In genomic region chr9:112073651-112074050, GRCh38 we compare ENCODE assay signal across 7 cellular contexts.
DNase-seq lines count a peak whose midpoint lies in the region; ATAC-seq, FAIRE-seq and TF ChIP-seq lines count a peak whose summit lies in the region.
"Not testable (repeated sequence)": the region's sequence is repeated elsewhere in the genome, so short reads cannot be mapped to it uniquely, and the experiment has no call there.

No MANE protein-coding gene starts in this region.

- ATAC-seq in SK-N-SH treated with all-trans-retinoic acid at 6 μM for 48 hours; body of pancreas; right lobe of liver; pancreas; stimulated activated naive B cell treated with anti-CD40 and anti-IgM and Interleukin-4, amounts not matched to agents 10 μg/mL and 1 μg/mL and 100 μg/mL, for 72 hours (replicated peaks): not testable (repeated sequence)

- peak overlapping the region; percentile 29 for H3K9ac ChIP-seq in fibroblast of lung (ENCODE audit: insufficient read depth, low read length)

- peak overlapping the region; percentile 98 for H3K27ac Mint-ChIP-seq in stimulated activated naive B cell treated with anti-CD40 and anti-IgM and Interleukin-4, amounts not matched to agents 10 μg/mL and 1 μg/mL and 100 μg/mL, for 72 hours

- H3K4me1 ChIP-seq in body of pancreas = peaks cover 30% of the 10 kb centered on the region
- peaks cover 14% of the 10 kb centered on the region for H3K4me1 ChIP-seq in fibroblast of lung (ENCODE audit: control insufficient read depth, extremely low read depth, insufficient read depth, low read length)
- H3K4me1 ChIP-seq in right lobe of liver = not testable (repeated sequence)
- peaks cover 0 to 18% (median 0%) of the 10 kb centered on the region in 3 donors for H3K4me1 ChIP-seq in pancreas

- intact Hi-C loops in body of pancreas (cut with DNase I) = not testable (repeated sequence)
- intact Hi-C loops in right lobe of liver (cut with DNase I) (loop anchor here in 1 of 2 donors (10.0 kb wide), 1 partner anchor 309 kb away; no protein-coding TSS in a partner anchor), pancreas (cut with DNase I) (loop anchor here in 2 of 3 donors (10.0 kb wide), 3 partner anchors 49 to 319 kb away; no protein-coding TSS in a partner anchor)

- not testable (repeated sequence) for H3K27me3 ChIP-seq in body of pancreas; fibroblast of lung (ENCODE audit: control insufficient read depth, insufficient read depth, low read length); right lobe of liver; pancreas

- H3K9me3 Mint-ChIP-seq in stimulated activated naive B cell treated with anti-CD40 and anti-IgM and Interleukin-4, amounts not matched to agents 10 μg/mL and 1 μg/mL and 100 μg/mL, for 72 hours = not testable (repeated sequence)

- peaks cover 52 to 89% of the 10 kb centered on the region in 2 donors for H3K4me1 Mint-ChIP-seq in stimulated activated naive B cell treated with anti-CD40 and anti-IgM and Interleukin-4, amounts not matched to agents 10 μg/mL and 1 μg/mL and 100 μg/mL, for 72 hours

- peak overlapping the region in 3 of 4 donors; percentile 9 to 60 (median 36) for H3K27ac ChIP-seq in body of pancreas
- peak overlapping the region; percentile 94 for H3K27ac ChIP-seq in fibroblast of lung (ENCODE audit: insufficient read depth, low read length)
- peak overlapping the region; percentile 6 to 74 (median 67) for H3K27ac ChIP-seq in right lobe of liver
- H3K27ac ChIP-seq in pancreas = peak overlapping the region in 3 of 4 donors; percentile 22 to 72 (median 70)

- H3K4me2 ChIP-seq in fibroblast of lung (ENCODE audit: extremely low read depth, insufficient read depth, low read length) = not testable (repeated sequence)

- not testable (repeated sequence) for FAIRE-seq in pancreas (lab: Jason Lieb, UNC)

- H3K27me3 Mint-ChIP-seq in stimulated activated naive B cell treated with anti-CD40 and anti-IgM and Interleukin-4, amounts not matched to agents 10 μg/mL and 1 μg/mL and 100 μg/mL, for 72 hours = not testable (repeated sequence)

- not testable (repeated sequence) for H4K20me1 ChIP-seq in fibroblast of lung (ENCODE audit: control insufficient read depth, extremely low read depth, insufficient read depth, low read length)

- not testable (repeated sequence) for TF ChIP-seq CTCF in body of pancreas (IDR thresholded peaks at IDR 0.05); fibroblast of lung (conservative IDR thresholded peaks at IDR 0.05 in 1 of 2, IDR thresholded peaks at IDR 0.05 in 1 of 2; ENCODE audit: low read depth in 1 of 2, low read length in 2 of 2); right lobe of liver (IDR thresholded peaks at IDR 0.05); pancreas (IDR thresholded peaks at IDR 0.05)

- H3K79me2 ChIP-seq in fibroblast of lung (ENCODE audit: control insufficient read depth, insufficient read depth, low read length) = not testable (repeated sequence)

- H3K4me3 ChIP-seq in body of pancreas; fibroblast of lung (replicated peaks in 1 of 4; ENCODE audit: control extremely low read depth in 1 of 4, insufficient read depth in 1 of 4, low read depth in 3 of 4, low read length in 4 of 4); right lobe of liver; pancreas: not testable (repeated sequence)

- TF ChIP-seq POLR2A in body of pancreas (IDR thresholded peaks at IDR 0.05); right lobe of liver (IDR thresholded peaks at IDR 0.05): not testable (repeated sequence)

- not testable (repeated sequence) for H2AFZ ChIP-seq in fibroblast of lung (ENCODE audit: low read length)

- not testable (repeated sequence) for H3K9me3 ChIP-seq in body of pancreas; fibroblast of lung (ENCODE audit: control insufficient read depth, insufficient read depth, low read depth, low read length); right lobe of liver; pancreas

- H3K36me3 ChIP-seq in body of pancreas (replicated peaks in 1 of 2; ENCODE audit: insufficient read depth in 1 of 2, low read depth in 2 of 2); fibroblast of lung (ENCODE audit: control insufficient read depth, insufficient read depth, low read length); right lobe of liver; pancreas: not testable (repeated sequence)

- peak overlapping the region; percentile 4 to 26 for H3K4me3 Mint-ChIP-seq in stimulated activated naive B cell treated with anti-CD40 and anti-IgM and Interleukin-4, amounts not matched to agents 10 μg/mL and 1 μg/mL and 100 μg/mL, for 72 hours

- WGBS in body of pancreas, 2 donors = 88 to 91% methylated on average over 8 of the region's 8 CpGs
- 65% methylated on average over 7 of the region's 8 CpGs for WGBS in right lobe of liver (ENCODE audit: insufficient coverage, low coverage, low lambda C conversion rate, missing lambda C conversion rate)
- 83 to 86% methylated on average over 8 of the region's 8 CpGs for WGBS in pancreas, 2 donors

- DNase-seq in HCEC 1CT (peak; percentile 18), fibroblast of lung (ENCODE audit: low read depth in 2 of 2) (peak in 1 of 2 donors; percentile 14)
- DNase-seq in body of pancreas; right lobe of liver; pancreas; stimulated activated naive B cell treated with anti-CD40 and anti-IgM and Interleukin-4, amounts not matched to agents 10 μg/mL and 1 μg/mL and 100 μg/mL, for 72 hours: not testable (repeated sequence)

- H3K36me3 Mint-ChIP-seq in stimulated activated naive B cell treated with anti-CD40 and anti-IgM and Interleukin-4, amounts not matched to agents 10 μg/mL and 1 μg/mL and 100 μg/mL, for 72 hours = peaks cover 25 to 40% of the 10 kb centered on the region in 2 donors

TF ChIP-seq in SK-N-SH treated with all-trans-retinoic acid at 6 μM for 48 hours, 23 proteins besides CTCF, POLR2A, EP300 and RAD21:
- peak; percentile 4; the same call in 1 of the 2 replicates for TF ChIP-seq CSDC2 (CRISPR knock-in tag; IDR thresholded peaks at IDR 0.05)

Comparison
In these comparisons a context has a peak if more than half of its experiments do, and no peak if none do; other contexts are left out.
1. H3K27ac ChIP-seq: peak in every context shown above with its lines; median percentile 94 in fibroblast of lung; 70 in pancreas; 67 in right lobe of liver; 36 in body of pancreas.